In the genomic region with DNA sequence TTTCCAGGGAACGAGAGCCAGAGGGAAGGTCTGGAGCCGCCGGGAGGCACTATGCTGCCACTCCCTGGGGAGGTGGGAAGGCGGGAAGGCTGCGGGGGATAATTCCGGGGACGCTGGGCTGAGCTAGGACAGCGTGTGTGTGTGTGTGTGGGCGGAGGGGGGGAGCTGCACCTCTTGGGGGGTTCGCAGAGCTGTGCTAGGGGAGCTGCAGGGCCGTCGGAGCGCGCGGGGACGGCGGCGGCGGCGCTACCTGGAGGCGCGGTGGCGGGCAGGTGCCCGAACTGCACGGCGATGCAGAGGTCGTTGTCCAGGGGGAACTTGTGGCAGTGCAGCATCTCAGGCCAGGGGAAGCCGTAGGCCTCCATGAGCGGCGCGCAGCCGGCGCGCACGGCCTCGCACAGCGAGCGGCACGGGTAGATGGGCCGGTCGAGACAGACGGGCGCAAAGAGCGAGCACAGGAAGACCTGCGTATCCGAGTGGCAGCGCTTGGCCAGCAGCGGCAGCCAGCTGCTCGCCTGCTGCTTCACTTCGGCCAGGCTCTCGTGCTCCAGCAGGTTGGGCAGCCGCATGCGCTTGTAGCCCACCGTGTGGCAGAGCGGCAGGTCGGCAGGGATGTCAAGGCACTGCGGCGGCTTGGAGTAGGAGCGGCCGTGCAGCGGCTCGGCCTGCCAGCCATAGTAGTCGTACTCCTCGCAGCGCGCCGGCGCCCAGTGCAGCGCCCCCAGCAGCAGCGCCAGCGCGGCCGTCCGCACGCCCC, we compare ENCODE assay signal across 8 cellular contexts. TPM values are rescaled to one million over a fixed set of nuclear protein-coding genes. Genes with fewer than 3 reads are reported as not detected.
A peak's percentile ranks its signal among the peaks of the same experiment; 100 is the strongest.
DNase-seq lines count a peak whose midpoint lies in the region; ATAC-seq, FAIRE-seq and TF ChIP-seq lines count a peak whose summit lies in the region.
"Had no signal": no experiment of that assay in that cellular context is flagged by ENCODE, and none has a peak within 500 bp of the region (broad histone marks: within the 10 kb centered on the region; RNA-seq: fewer than 3 reads in every experiment).

No MANE protein-coding gene starts in this region.

- H3K36me3 Mint-ChIP-seq in neural crest cell (ENCODE audit: low read depth) = no peaks in the 10 kb centered on the region

- no peak overlapping the region for H3K27ac Mint-ChIP-seq in neural crest cell (ENCODE audit: unreplicated experiment)

- no peaks in the 10 kb centered on the region for H3K36me3 ChIP-seq in endothelial cell of umbilical vein (ENCODE audit: control insufficient read depth in 2 of 2, extremely low read depth in 1 of 2, insufficient read depth in 2 of 2, low read length in 2 of 2)

- H3K4me3 ChIP-seq in endothelial cell of umbilical vein (replicated peaks in 1 of 3; ENCODE audit: insufficient read depth in 1 of 3, low read depth in 1 of 3, low read length in 3 of 3) = no peak overlapping the region
- H3K4me3 ChIP-seq: lung had no signal

- no peaks in the 10 kb centered on the region for H3K79me2 ChIP-seq in endothelial cell of umbilical vein (ENCODE audit: control insufficient read depth, insufficient read depth, low read length)

- ATAC-seq in HG02840 (IDR thresholded peaks at IDR 0.05; ENCODE audit: low FRiP score, unreplicated experiment) = no peak
- no peak for ATAC-seq in HG02798 (IDR thresholded peaks at IDR 0.05; ENCODE audit: poor library complexity, unreplicated experiment)
- no peak for ATAC-seq in GM18517 (IDR thresholded peaks at IDR 0.05; ENCODE audit: unreplicated experiment)

- no peaks in the 10 kb centered on the region for H3K9me3 ChIP-seq in endothelial cell of umbilical vein (replicated peaks; ENCODE audit: control insufficient read depth, insufficient read depth, low read length)

- peaks cover 75% of the 10 kb centered on the region for H3K27me3 Mint-ChIP-seq in neural crest cell (ENCODE audit: low read depth)

- peaks cover 40 to 42% of the 10 kb centered on the region in 2 experiments for H3K27me3 ChIP-seq in endothelial cell of umbilical vein (ENCODE audit: control insufficient read depth in 2 of 2, insufficient read depth in 2 of 2, low read length in 2 of 2)

- DNase-seq in EH (ENCODE audit: low read depth) (peak; percentile 20), NCI-H2171 treated with DMSO at 0.1 percent for 48 hours (lab: John Stamatoyannopoulos, UW) (peak; percentile 30), endothelial cell of umbilical vein (ENCODE audit: low read depth, low spot score) (peak; percentile 20), neural crest cell (ENCODE audit: low read depth, low spot score) (peak; percentile 14)

- BruUV-seq in endothelial cell of umbilical vein (replicated peaks; lab: Mats Ljungman, UMichigan) = no TSS peak

- H3K27ac ChIP-seq in endothelial cell of umbilical vein (ENCODE audit: insufficient read depth, low read depth, low read length) = no peak overlapping the region

- peak overlapping the region; percentile 72 for H3K4me3 Mint-ChIP-seq in neural crest cell

- dilution Hi-C loops in endothelial cell of umbilical vein (cut with MboI; ENCODE audit: extremely low pct_ligation_motif_present, low sequenced_read_pairs) = no loop called here

- no peak for TF ChIP-seq POLR2A in endothelial cell of umbilical vein (IDR thresholded peaks at IDR 0.05; ENCODE audit: low read depth, low read length)

- peak; percentile 21 for FAIRE-seq in endothelial cell of umbilical vein (lab: Jason Lieb, UNC)

- peak overlapping the region; percentile 19 for H3K4me2 ChIP-seq in endothelial cell of umbilical vein (ENCODE audit: insufficient read depth, low read length)

- no peak for TF ChIP-seq CTCF in endothelial cell of umbilical vein (IDR thresholded peaks at IDR 0.05; ENCODE audit: extremely low read depth in 1 of 2, insufficient read depth in 1 of 2, low read depth in 1 of 2, low read length in 2 of 2)
- no peak for TF ChIP-seq CTCF in neural crest cell (conservative IDR thresholded peaks at IDR 0.05)

- no peaks in the 10 kb centered on the region for H3K9me3 Mint-ChIP-seq in neural crest cell

- CTCF ChIA-PET in endothelial cell of umbilical vein (lab: Charles Lee) = interaction anchor here (1.1 to 1.5 kb wide), 2 partner anchors 20 to 270 kb away, joined by 3 to 4 read pairs; no protein-coding TSS in a partner anchor

- intact Hi-C loops in endothelial cell of umbilical vein (cut with micrococcal nuclease) = no loop called here

- H3K9me1 ChIP-seq in endothelial cell of umbilical vein (replicated peaks; ENCODE audit: control insufficient read depth, extremely low read depth, insufficient read depth, low read length) = no peaks in the 10 kb centered on the region

- H3K4me1 Mint-ChIP-seq in neural crest cell = peaks cover 14% of the 10 kb centered on the region

- no peaks in the 10 kb centered on the region for H3K4me1 ChIP-seq in endothelial cell of umbilical vein (ENCODE audit: control insufficient read depth, extremely low read depth, insufficient read depth, low read length)

- no peaks in the 10 kb centered on the region for H4K20me1 ChIP-seq in endothelial cell of umbilical vein (replicated peaks; ENCODE audit: control insufficient read depth, extremely low read depth, insufficient read depth, low read length)

- peak overlapping the region; percentile 55 for H2AFZ ChIP-seq in endothelial cell of umbilical vein (ENCODE audit: low read depth, low read length)

- POLR2A ChIA-PET in endothelial cell of umbilical vein (lab: Charles Lee) = no interaction called here

- no peak overlapping the region for H3K9ac ChIP-seq in endothelial cell of umbilical vein (replicated peaks; ENCODE audit: extremely low read depth, insufficient read depth, low read length)

TF ChIP-seq in endothelial cell of umbilical vein, 7 proteins besides CTCF, POLR2A, EP300 and RAD21:
- TF ChIP-seq EZH2 (IDR thresholded peaks at IDR 0.05; ENCODE audit: borderline replicate concordance, low read depth, low read length, severe bottlenecking) (peak; percentile 98), MYC (IDR thresholded peaks at IDR 0.05; ENCODE audit: low read depth, low read length) (no peak)

RNA-seq across cellular contexts. Expression of gene SFRP5, which starts 0.6 kb away (rescaled TPM):
- total RNA-seq in endothelial cell of umbilical vein (not detected in 2 replicates), neural crest cell (not detected in 2 replicates)
- polyA plus RNA-seq in endothelial cell of umbilical vein = not detected in 2 replicates
- not detected in 2 replicates for polyA plus RNA-seq in endothelial cell of umbilical vein (2011; cell fraction: cytosol; rRNA removed)
- polyA plus RNA-seq in endothelial cell of umbilical vein (2011; cell fraction: nucleus; rRNA removed) = not detected in 2 replicates
- not detected in 2 replicates for polyA plus RNA-seq in endothelial cell of umbilical vein (2012)
- not detected in 2 replicates for polyA minus RNA-seq in endothelial cell of umbilical vein
- not detected for polyA minus RNA-seq in endothelial cell of umbilical vein (2011; cell fraction: cytosol; rRNA and poly(A)+ RNA removed)
- polyA minus RNA-seq in endothelial cell of umbilical vein (2011; cell fraction: nucleus; rRNA and poly(A)+ RNA removed) = not detected in 2 replicates

RNA-seq across cellular contexts. Expression of gene ZFYVE27, which starts 34.3 kb away (rescaled TPM):
- total RNA-seq in endothelial cell of umbilical vein (23.7 and 24.2 TPM in 2 replicates), neural crest cell (24.6 and 26.9 TPM in 2 replicates)
- 16.3 and 17.4 TPM in 2 replicates for polyA plus RNA-seq in endothelial cell of umbilical vein
- 12.2 and 15.0 TPM in 2 replicates for polyA plus RNA-seq in endothelial cell of umbilical vein (2011; cell fraction: cytosol; rRNA removed)
- polyA plus RNA-seq in endothelial cell of umbilical vein (2011; cell fraction: nucleus; rRNA removed) = 82.0 and 82.2 TPM in 2 replicates
- polyA plus RNA-seq in endothelial cell of umbilical vein (2012) = 14.8 and 15.0 TPM in 2 replicates
- polyA minus RNA-seq in endothelial cell of umbilical vein = 23.1 and 24.9 TPM in 2 replicates
- polyA minus RNA-seq in endothelial cell of umbilical vein (2011; cell fraction: cytosol; rRNA and poly(A)+ RNA removed) = 10.0 TPM
- 25.1 and 37.1 TPM in 2 replicates for polyA minus RNA-seq in endothelial cell of umbilical vein (2011; cell fraction: nucleus; rRNA and poly(A)+ RNA removed)

RNA-seq across cellular contexts. Expression of gene MARVELD1, which starts 57.7 kb away (rescaled TPM):
- total RNA-seq in endothelial cell of umbilical vein (69.5 and 78.3 TPM in 2 replicates), neural crest cell (52.3 and 52.8 TPM in 2 replicates)
- polyA plus RNA-seq in endothelial cell of umbilical vein = 67.3 and 72.5 TPM in 2 replicates
- polyA plus RNA-seq in endothelial cell of umbilical vein (2011; cell fraction: cytosol; rRNA removed) = 74.6 and 74.8 TPM in 2 replicates
- 29.7 and 30.0 TPM in 2 replicates for polyA plus RNA-seq in endothelial cell of umbilical vein (2011; cell fraction: nucleus; rRNA removed)
- polyA plus RNA-seq in endothelial cell of umbilical vein (2012) = 82.4 and 98.3 TPM in 2 replicates
- 36.6 and 38.0 TPM in 2 replicates for polyA minus RNA-seq in endothelial cell of umbilical vein
- 23.0 TPM for polyA minus RNA-seq in endothelial cell of umbilical vein (2011; cell fraction: cytosol; rRNA and poly(A)+ RNA removed)
- polyA minus RNA-seq in endothelial cell of umbilical vein (2011; cell fraction: nucleus; rRNA and poly(A)+ RNA removed) = 16.4 and 17.7 TPM in 2 replicates
